6 cellular contexts compared by ENCODE assay signal in genomic region chr11:9182180-9182579, GRCh38.
DNase-seq lines count a peak whose midpoint lies in the region; ATAC-seq, FAIRE-seq and TF ChIP-seq lines count a peak whose summit lies in the region.
"Not testable (repeated sequence)": the region's sequence is repeated elsewhere in the genome, so short reads cannot be mapped to it uniquely, and the experiment has no call there.

No MANE protein-coding gene starts in this region.

- not testable (repeated sequence) for ATAC-seq in A549, T-helper 17 cell, K562, HepG2

- not testable (repeated sequence) for TF ChIP-seq RAD21 in A549 (conservative IDR thresholded peaks at IDR 0.05 in 1 of 2, IDR thresholded peaks at IDR 0.05 in 1 of 2); K562 (CRISPR knock-in tag; conservative IDR thresholded peaks at IDR 0.05 in 1 of 2, IDR thresholded peaks at IDR 0.05 in 1 of 2); HepG2 (CRISPR knock-in tag; IDR thresholded peaks at IDR 0.05)

- not testable (repeated sequence) for H3K9ac ChIP-seq in K562 (ENCODE audit: insufficient read depth in 1 of 2, low read depth in 2 of 2, low read length in 2 of 2); HepG2 (ENCODE audit: insufficient read depth, low read depth, low read length)

- H3K9me1 ChIP-seq in K562 (ENCODE audit: control insufficient read depth, insufficient read depth, low read length), result not testable (repeated sequence)

- H3K36me3 Mint-ChIP-seq in HFFc6 (ENCODE audit: low read depth) (peaks cover 42% of the 10 kb centered on the region), T-helper 17 cell (ENCODE audit: low read depth) (peaks cover 10% of the 10 kb centered on the region)

- H3K27ac ChIP-seq in A549; HEK293 (ENCODE audit: extremely low read depth, low read depth, low read length); K562 (ENCODE audit: extremely low read depth, low read depth, low read length); HepG2 (ENCODE audit: extremely low read length, insufficient read depth, low read length): not testable (repeated sequence)

- not testable (repeated sequence) for H2AFZ ChIP-seq in K562 (ENCODE audit: low read depth, low read length); HepG2 (ENCODE audit: low read length)

- in situ Hi-C loops in K562 (cut with MboI); HepG2 (cut with HindIII; ENCODE audit: extremely low pct_ligation_motif_present, low pct_unique_long_range_greater_than_20kb): not testable (repeated sequence)

- POLR2A ChIA-PET in A549 (lab: Yijun Ruan, JAX), result interaction anchor here (0.6 kb wide), 1 partner anchor 337 kb away, joined by 6 read pairs; no protein-coding TSS in a partner anchor
- POLR2A ChIA-PET in HEK293 (lab: Yijun Ruan, JAX), result not testable (repeated sequence)
- POLR2A ChIA-PET in K562 (lab: Yijun Ruan, JAX), result interaction anchor here (1.2 kb wide), 1 partner anchor 11 kb away, joined by 3 read pairs; no protein-coding TSS in a partner anchor
- POLR2A ChIA-PET in HepG2 (lab: Yijun Ruan, JAX), result interaction anchor here (1.0 kb wide), 1 partner anchor 83 kb away, joined by 4 read pairs; the partner anchor contains the start of gene DENND5A

- not testable (repeated sequence) for H3K4me1 ChIP-seq in A549; HEK293 (ENCODE audit: control insufficient read depth, insufficient read depth, low read length); K562 (replicated peaks in 1 of 2; ENCODE audit: control insufficient read depth in 2 of 2, insufficient read depth in 2 of 2, low read length in 2 of 2); HepG2 (ENCODE audit: insufficient read depth, low read length)

- not testable (repeated sequence) for H3K27me3 Mint-ChIP-seq in HFFc6 (ENCODE audit: insufficient read depth); T-helper 17 cell

- not testable (repeated sequence) for H3K4me2 ChIP-seq in A549; K562 (ENCODE audit: insufficient read depth, low read length); HepG2 (ENCODE audit: low read depth, low read length)

- CTCF ChIA-PET in A549 (lab: Yijun Ruan, JAX) (interaction anchor here (1.4 kb wide), 2 partner anchors 15 to 18 kb away, joined by 3 read pairs; no protein-coding TSS in a partner anchor), HEK293 (lab: Yijun Ruan, JAX) (interaction anchor here (0.6 kb wide), 1 partner anchor 9 kb away, joined by 3 read pairs; no protein-coding TSS in a partner anchor)
- CTCF ChIA-PET in K562 (lab: Yijun Ruan, JAX; ENCODE audit: low intra/inter-chr PET ratio); HepG2 (lab: Yijun Ruan, JAX; ENCODE audit: low intra/inter-chr PET ratio, low total read pairs): not testable (repeated sequence)

- WGBS in A549 (ENCODE audit: missing lambda C conversion rate), result 95% methylated on average over 2 of the region's 2 CpGs
- WGBS in K562 (ENCODE audit: insufficient coverage, low coverage, missing lambda C conversion rate), result 92% methylated on average over 2 of the region's 2 CpGs
- 92% methylated on average over 2 of the region's 2 CpGs for WGBS in HepG2 (ENCODE audit: low lambda C conversion rate)

- FAIRE-seq in A549 (lab: Jason Lieb, UNC); K562 (lab: Jason Lieb, UNC); HepG2 (lab: Jason Lieb, UNC): not testable (repeated sequence)

- not testable (repeated sequence) for BruUV-seq in K562 (replicated peaks; lab: Mats Ljungman, UMichigan); HepG2 (replicated peaks; lab: Mats Ljungman, UMichigan)

- TF ChIP-seq EP300 in A549 (IDR thresholded peaks at IDR 0.05); K562 (IDR thresholded peaks at IDR 0.05; ENCODE audit: low read length); HepG2 (IDR thresholded peaks at IDR 0.05; ENCODE audit: low read depth in 2 of 2, low read length in 2 of 2); HepG2 (CRISPR knock-in tag; IDR thresholded peaks at IDR 0.05; ENCODE audit: borderline replicate concordance): not testable (repeated sequence)

- intact Hi-C loops in K562 (cut with micrococcal nuclease); HepG2 (cut with micrococcal nuclease; ENCODE audit: unreplicated experiment): not testable (repeated sequence)

- not testable (repeated sequence) for TF ChIP-seq CTCF in A549 (IDR thresholded peaks at IDR 0.05); HEK293 (tag by site-specific recombination; IDR thresholded peaks at IDR 0.05); HFFc6 (IDR thresholded peaks at IDR 0.05); K562 (IDR thresholded peaks at IDR 0.05 in 2 of 3, conservative IDR thresholded peaks at IDR 0.05 in 1 of 3; ENCODE audit: insufficient read depth in 2 of 3, low read depth in 1 of 3, low read length in 3 of 3); HepG2 (CRISPR knock-in tag; IDR thresholded peaks at IDR 0.05)

- H3K4me1 Mint-ChIP-seq in HFFc6 (ENCODE audit: low read depth), result peaks cover 32% of the 10 kb centered on the region
- H3K4me1 Mint-ChIP-seq in T-helper 17 cell, result not testable (repeated sequence)

- not testable (repeated sequence) for H4K20me1 ChIP-seq in K562 (replicated peaks; ENCODE audit: control insufficient read depth, insufficient read depth, low read length); HepG2 (ENCODE audit: insufficient read depth, low read length)

- H3K9me3 ChIP-seq in A549; HEK293 (ENCODE audit: control insufficient read depth, insufficient read depth, low read depth, low read length); T-helper 17 cell (ENCODE audit: control insufficient read depth, low read length, poor library complexity, severe bottlenecking); K562 (replicated peaks; ENCODE audit: control insufficient read depth, insufficient read depth, low read depth, low read length); HepG2 (ENCODE audit: low read length): not testable (repeated sequence)

- not testable (repeated sequence) for H3K4me3 Mint-ChIP-seq in HFFc6, T-helper 17 cell

- H3K27ac Mint-ChIP-seq in HFFc6, result peak overlapping the region; percentile 14; the same call in 1 of the 2 replicates
- H3K27ac Mint-ChIP-seq in T-helper 17 cell, result peak overlapping the region; percentile 45

- DNase-seq in A549 (ENCODE audit: low read depth in 1 of 2, low spot score in 1 of 2); HFFc6; T-helper 17 cell; K562 (ENCODE audit: extremely low read depth in 1 of 4, low spot score in 3 of 4); HepG2 (ENCODE audit: low spot score): not testable (repeated sequence)

- H3K9me3 Mint-ChIP-seq in HFFc6, result not testable (repeated sequence)

- not testable (repeated sequence) for TF ChIP-seq POLR2A in A549 (IDR thresholded peaks at IDR 0.05; ENCODE audit: low read length); K562 (conservative IDR thresholded peaks at IDR 0.05); HepG2 (IDR thresholded peaks at IDR 0.05; ENCODE audit: insufficient read depth in 1 of 2, low read depth in 2 of 2, low read length in 2 of 2)

- H3K36me3 ChIP-seq in HEK293 (ENCODE audit: control insufficient read depth in 2 of 2, insufficient read depth in 1 of 2, low read length in 2 of 2), result peaks cover 12 to 49% of the 10 kb centered on the region in 2 experiments
- peaks cover 33% of the 10 kb centered on the region for H3K36me3 ChIP-seq in K562 (ENCODE audit: control insufficient read depth, insufficient read depth, low read length)
- H3K36me3 ChIP-seq in HepG2 (replicated peaks in 1 of 2; ENCODE audit: control insufficient read depth in 1 of 2, insufficient read depth in 2 of 2, low read length in 2 of 2), result peaks cover 14 to 47% of the 10 kb centered on the region in 2 experiments

- H3K79me2 ChIP-seq in K562 (ENCODE audit: control insufficient read depth, insufficient read depth, low read length); HepG2 (ENCODE audit: insufficient read depth, low read length): not testable (repeated sequence)

- not testable (repeated sequence) for H3K4me3 ChIP-seq in A549; HEK293 (ENCODE audit: low read depth, low read length); K562; HepG2 (replicated peaks in 1 of 3; ENCODE audit: insufficient read depth in 1 of 3, low read depth in 2 of 3, low read length in 3 of 3)

- H3K27me3 ChIP-seq in K562 (ENCODE audit: control insufficient read depth in 2 of 2, insufficient read depth in 2 of 2, low read length in 2 of 2); HepG2 (ENCODE audit: control insufficient read depth in 1 of 2, insufficient read depth in 2 of 2, low read length in 2 of 2): not testable (repeated sequence)

TF ChIP-seq in A549, 52 proteins besides CTCF, POLR2A, EP300 and RAD21:
- TF ChIP-seq ZFP36 (IDR thresholded peaks at IDR 0.05; ENCODE audit: borderline replicate concordance, partially characterized antibody), result peak; percentile 46

TF ChIP-seq in HEK293, 187 proteins besides CTCF, POLR2A, EP300 and RAD21:
- TF ChIP-seq ZNF768 (tag by site-specific recombination; IDR thresholded peaks at IDR 0.05), result 0 out of 2 replicates have a peak, but pooled peaks have one; percentile 12
TF ChIP-seq in HEK293: peak in this region for 1; not testable (repeated sequence) for 186.

TF ChIP-seq in K562, 482 proteins besides CTCF, POLR2A, EP300 and RAD21 (continues in another document):
- TF ChIP-seq BCOR (IDR thresholded peaks at IDR 0.05) (peak; percentile 67; the same call in 1 of the 2 replicates), SMARCA5 (IDR thresholded peaks at IDR 0.05) (peak; percentile 65; the same call in 1 of the 2 replicates), ZFP36 (IDR thresholded peaks at IDR 0.05; ENCODE audit: low read depth, low read length, partially characterized antibody) (peak; percentile 53)

TF ChIP-seq in HepG2, 621 proteins besides CTCF, POLR2A, EP300 and RAD21:
- TF ChIP-seq ZNF768 (CRISPR knock-in tag; IDR thresholded peaks at IDR 0.05), result peak; percentile 66; the same call in 1 of the 2 replicates
